9 cellular contexts compared by ENCODE assay signal in genomic region chr3:159739166-159739565, GRCh38.
"Had no signal": no experiment of that assay in that cellular context is flagged by ENCODE, and none has a peak within 500 bp of the region (broad histone marks: within the 10 kb centered on the region; RNA-seq: fewer than 3 reads in every experiment).

No MANE protein-coding gene starts in this region.

- H3K4me3 Mint-ChIP-seq: HFFc6 had no signal

- H3K9me3 Mint-ChIP-seq: HFFc6 had no signal

- H3K27ac Mint-ChIP-seq: HFFc6 had no signal

- H3K36me3 ChIP-seq: HAP-1 had no signal

- H3K27ac ChIP-seq: HL-60 had no signal

- DNase-seq: GOT3, H7, HFFc6, IMR-90, KG1 had no signal

- H3K4me3 ChIP-seq: HAP-1, K562 had no signal

- H3K9me3 ChIP-seq: HAP-1 had no signal

- FAIRE-seq: K562 had no signal

- ATAC-seq: HCT116, K562 had no signal
